In genomic region chr5:151315998-151316597, GRCh38 we compare ENCODE assay signal across 8 cellular contexts. TPM values are rescaled to one million over a fixed set of nuclear protein-coding genes. Genes with fewer than 3 reads are reported as not detected.
DNase-seq lines count a peak whose midpoint lies in the region; ATAC-seq, FAIRE-seq and TF ChIP-seq lines count a peak whose summit lies in the region.

No MANE protein-coding gene starts in this region.

- peak; percentile 98 for FAIRE-seq in GM19239 (lab: Jason Lieb, UNC)

- H3K9me3 ChIP-seq in Peyer's patch (no peaks in the 10 kb centered on the region), prostate gland (no peaks in the 10 kb centered on the region)

- TF ChIP-seq POLR2A in Peyer's patch (IDR thresholded peaks at IDR 0.05) (no peak), prostate gland (IDR thresholded peaks at IDR 0.05) (no peak)

- H3K4me3 ChIP-seq in Peyer's patch (no peak overlapping the region), prostate gland (no peak overlapping the region)

- H3K27me3 ChIP-seq in Peyer's patch (no peaks in the 10 kb centered on the region), prostate gland (replicated peaks; ENCODE audit: insufficient read depth) (no peaks in the 10 kb centered on the region)

- WGBS in prostate gland, result 53% methylated on average over 8 of the region's 8 CpGs

- DNase-seq in D341Med (ENCODE audit: low spot score), result peak; percentile 62
- DNase-seq in GM19239 (ENCODE audit: insufficient read length, low spot score), result peak; percentile 82
- DNase-seq in Peyer's patch, result peak; percentile 61 to 89 (median 75)
- peak; percentile 75 for DNase-seq in activated effector memory CD4-positive, alpha-beta T cell treated with anti-CD3 and anti-CD28 coated beads, Interleukin-2, amount 50 U/mL, for 16 hours
- peak in 41 of 42 donors; percentile 10 to 83 (median 55) for DNase-seq in head of caudate nucleus
- peak; percentile 75 for DNase-seq in prostate gland (ENCODE audit: low spot score)

- intact Hi-C loops in head of caudate nucleus (cut with DNase I), result no loop called here
- intact Hi-C loops in prostate gland (cut with DNase I), result no loop called here

- H3K36me3 ChIP-seq in Peyer's patch, result no peaks in the 10 kb centered on the region
- no peaks in the 10 kb centered on the region for H3K36me3 ChIP-seq in prostate gland

- peak; percentile 45 to 81 (median 74) for TF ChIP-seq CTCF in Peyer's patch (IDR thresholded peaks at IDR 0.05)
- TF ChIP-seq CTCF in prostate gland (IDR thresholded peaks at IDR 0.05), result peak; percentile 72 to 81 (median 76)

- H3K4me1 ChIP-seq in Peyer's patch, result no peaks in the 10 kb centered on the region
- H3K4me1 ChIP-seq in prostate gland (replicated peaks), result no peaks in the 10 kb centered on the region

- ATAC-seq in HG03439 (IDR thresholded peaks at IDR 0.05; ENCODE audit: unreplicated experiment) (peak; percentile 74), HG03280 (IDR thresholded peaks at IDR 0.05; ENCODE audit: unreplicated experiment) (no peak)

- H3K27ac ChIP-seq in Peyer's patch (no peak overlapping the region), prostate gland (no peak overlapping the region)

RNA-seq across cellular contexts. Expression of gene SLC36A3, which starts 12.5 kb away (rescaled TPM):
- total RNA-seq in Peyer's patch, result not detected
- under 1 TPM in 1 of 2 donors, not detected in 1; 0.28 TPM for total RNA-seq in prostate gland

RNA-seq across cellular contexts. Expression of gene SLC36A2, which starts 31.3 kb away (rescaled TPM):
- total RNA-seq in Peyer's patch, result not detected
- total RNA-seq in prostate gland, result under 1 TPM in 1 of 2 donors, not detected in 1; 0.74 TPM
